Comparison of ENCODE assay signal across 10 cellular contexts in the genomic region with DNA sequence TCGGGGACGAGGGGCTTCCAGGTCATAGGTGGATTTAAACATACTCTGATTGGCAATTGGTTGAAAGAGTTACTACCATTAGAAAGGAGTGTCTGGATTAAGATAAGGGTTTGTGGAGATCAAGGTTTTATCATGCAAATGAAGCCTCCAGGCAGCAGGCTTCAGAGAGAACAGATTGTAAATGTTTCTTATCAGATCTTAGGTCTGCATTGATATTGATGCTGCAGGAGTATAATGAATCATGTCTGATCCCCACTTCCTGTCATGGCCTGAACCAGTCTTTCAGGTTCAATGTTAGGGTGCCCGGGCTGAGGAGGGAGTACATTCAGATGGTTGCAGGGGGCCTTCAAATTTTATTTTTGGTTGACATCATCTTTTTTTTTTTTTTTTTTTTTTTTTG. TPM values are rescaled to one million over a fixed set of nuclear protein-coding genes. Genes with fewer than 3 reads are reported as not detected.
DNase-seq lines count a peak whose midpoint lies in the region; ATAC-seq and TF ChIP-seq lines count a peak whose summit lies in the region.
"Had no signal": no experiment of that assay in that cellular context is flagged by ENCODE, and none has a peak within 500 bp of the region (broad histone marks: within the 10 kb centered on the region; RNA-seq: fewer than 3 reads in every experiment).

No MANE protein-coding gene starts in this region.

- no peaks in the 10 kb centered on the region for H3K36me3 ChIP-seq in colonic mucosa
- peaks cover 0 to 21% (median 0%) of the 10 kb centered on the region in 3 donors for H3K36me3 ChIP-seq in tibial nerve

- intact Hi-C loops in colonic mucosa (cut with DNase I): no loop called here

- DNase-seq in stimulated activated CD4-positive, alpha-beta T cell treated with anti-CD3 and anti-CD28 coated beads, Interleukin-4, amount 100 ng/mL, for 24 hours: peak; percentile 20
- no peak for DNase-seq in stimulated activated CD4-positive, alpha-beta T cell treated with anti-CD3 and anti-CD28 coated beads, Interleukin-12 subunit alpha, Interleukin-12 subunit beta, amount 100 ng/mL, for 4 hours
- DNase-seq in colonic mucosa (no peak), tibial nerve (ENCODE audit: low spot score in 2 of 2) (no peak), anterior cingulate cortex (lab: John Stamatoyannopoulos, UW) (no peak), SW480 (ENCODE audit: low spot score) (no peak)
- DNase-seq: NCI-H2081 treated with DMSO at 0.1 percent for 48 hours; stimulated activated CD4-positive, alpha-beta T cell treated with anti-CD3 and anti-CD28 coated beads, Interleukin-4, amount 100 ng/mL, for 4 hours had no signal

- no peak for TF ChIP-seq EP300 in tibial nerve (IDR thresholded peaks at IDR 0.05)

- no peak for TF ChIP-seq POLR2A in tibial nerve (IDR thresholded peaks at IDR 0.05)

- no peak for TF ChIP-seq CTCF in colonic mucosa (IDR thresholded peaks at IDR 0.05)
- TF ChIP-seq CTCF in tibial nerve (IDR thresholded peaks at IDR 0.05): no peak

- H3K4me1 ChIP-seq in colonic mucosa (peaks cover 16% of the 10 kb centered on the region), tibial nerve (peaks cover 0 to 45% (median 12%) of the 10 kb centered on the region in 4 donors)

- no peaks in the 10 kb centered on the region for H3K9me3 ChIP-seq in colonic mucosa
- no peaks in the 10 kb centered on the region for H3K9me3 ChIP-seq in tibial nerve

- no peak overlapping the region for H3K4me3 ChIP-seq in colonic mucosa
- H3K4me3 ChIP-seq in tibial nerve: no peak overlapping the region

- peak overlapping the region; percentile 3 for H3K27ac ChIP-seq in colonic mucosa
- no peak overlapping the region for H3K27ac ChIP-seq in tibial nerve

- no peak for ATAC-seq in SK-N-SH treated with all-trans-retinoic acid at 6 μM for 48 hours
- ATAC-seq in HG03196 (IDR thresholded peaks at IDR 0.05; ENCODE audit: unreplicated experiment): no peak

- H3K27me3 ChIP-seq in colonic mucosa (no peaks in the 10 kb centered on the region), tibial nerve (no peaks in the 10 kb centered on the region)

- H3K9ac ChIP-seq in colonic mucosa (ENCODE audit: low read depth in 2 of 2, low read length in 2 of 2): peak overlapping the region in 1 of 2 donors; percentile 49

- WGBS in tibial nerve, 2 donors: 57 to 67% methylated on average over 3 of the region's 3 CpGs

TF ChIP-seq in SK-N-SH treated with all-trans-retinoic acid at 6 μM for 48 hours, 23 proteins besides CTCF, POLR2A, EP300 and RAD21:
- TF ChIP-seq TCF4 (CRISPR knock-in tag; IDR thresholded peaks at IDR 0.05; ENCODE audit: borderline replicate concordance) (peak; percentile 58; the same call in 1 of the 2 replicates), ESRRG (CRISPR knock-in tag; IDR thresholded peaks at IDR 0.05) (no peak)
- TF ChIP-seq, protein P1, sequence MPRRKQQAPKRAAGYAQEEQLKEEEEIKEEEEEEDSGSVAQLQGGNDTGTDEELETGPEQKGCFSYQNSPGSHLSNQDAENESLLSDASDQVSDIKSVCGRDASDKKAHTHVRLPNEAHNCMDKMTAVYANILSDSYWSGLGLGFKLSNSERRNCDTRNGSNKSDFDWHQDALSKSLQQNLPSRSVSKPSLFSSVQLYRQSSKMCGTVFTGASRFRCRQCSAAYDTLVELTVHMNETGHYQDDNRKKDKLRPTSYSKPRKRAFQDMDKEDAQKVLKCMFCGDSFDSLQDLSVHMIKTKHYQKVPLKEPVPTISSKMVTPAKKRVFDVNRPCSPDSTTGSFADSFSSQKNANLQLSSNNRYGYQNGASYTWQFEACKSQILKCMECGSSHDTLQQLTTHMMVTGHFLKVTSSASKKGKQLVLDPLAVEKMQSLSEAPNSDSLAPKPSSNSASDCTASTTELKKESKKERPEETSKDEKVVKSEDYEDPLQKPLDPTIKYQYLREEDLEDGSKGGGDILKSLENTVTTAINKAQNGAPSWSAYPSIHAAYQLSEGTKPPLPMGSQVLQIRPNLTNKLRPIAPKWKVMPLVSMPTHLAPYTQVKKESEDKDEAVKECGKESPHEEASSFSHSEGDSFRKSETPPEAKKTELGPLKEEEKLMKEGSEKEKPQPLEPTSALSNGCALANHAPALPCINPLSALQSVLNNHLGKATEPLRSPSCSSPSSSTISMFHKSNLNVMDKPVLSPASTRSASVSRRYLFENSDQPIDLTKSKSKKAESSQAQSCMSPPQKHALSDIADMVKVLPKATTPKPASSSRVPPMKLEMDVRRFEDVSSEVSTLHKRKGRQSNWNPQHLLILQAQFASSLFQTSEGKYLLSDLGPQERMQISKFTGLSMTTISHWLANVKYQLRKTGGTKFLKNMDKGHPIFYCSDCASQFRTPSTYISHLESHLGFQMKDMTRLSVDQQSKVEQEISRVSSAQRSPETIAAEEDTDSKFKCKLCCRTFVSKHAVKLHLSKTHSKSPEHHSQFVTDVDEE (CRISPR knock-in tag; IDR thresholded peaks at IDR 0.05): 0 out of 2 replicates have a peak, but pooled peaks have one; percentile 23

RNA-seq across cellular contexts. Expression of gene SH3PXD2A, which starts 51.4 kb away (rescaled TPM):
- total RNA-seq in colonic mucosa (10 to 100 TPM; 37.5 to 40.8 TPM), tibial nerve (100 to 1,000 TPM; 128 to 154 (median 136) TPM)
